Comparison of ENCODE assay signal across 26 cellular contexts in genomic region chr1:182242641-182243040, GRCh38.
"Had no signal": no experiment of that assay in that cellular context is flagged by ENCODE, and none has a peak within 500 bp of the region (broad histone marks: within the 10 kb centered on the region; RNA-seq: fewer than 3 reads in every experiment).

No MANE protein-coding gene starts in this region.

- ATAC-seq: stimulated activated effector memory CD8-positive, alpha-beta T cell treated with anti-CD3 and anti-CD28 coated beads, Interleukin-12 subunit alpha, Interleukin-12 subunit beta, amount 100 ng/mL, for 72 hours; stimulated activated memory B cell treated with anti-CD40 and anti-IgM and Interleukin-4, amounts not matched to agents 10 μg/mL and 1 μg/mL and 100 μg/mL, for 72 hours; stimulated activated naive B cell treated with anti-CD40 and anti-IgM and Interleukin-4, amounts not matched to agents 10 μg/mL and 1 μg/mL and 100 μg/mL, for 72 hours; stimulated activated naive CD8-positive, alpha-beta T cell treated with anti-CD3 and anti-CD28 coated beads, Interleukin-15, amount 100 ng/mL, for 72 hours; stimulated activated naive CD8-positive, alpha-beta T cell treated with anti-CD3 and anti-CD28 coated beads, Interleukin-15, Interleukin-2, amounts not matched to agents 100 U/mL and 50 U/mL, for 24 hours; upper lobe of right lung had no signal

- H3K27ac ChIP-seq: stomach, suprapubic skin, testis, thoracic aorta, thyroid gland, tibial artery, transverse colon, upper lobe of left lung, upper lobe of right lung, uterus, vagina had no signal

- H3K4me1 ChIP-seq: suprapubic skin, testis, tibial artery, upper lobe of left lung, uterus, vagina had no signal

- DNase-seq: stimulated activated CD4-positive, alpha-beta T cell treated with anti-CD3 and anti-CD28 coated beads, Interleukin-2, amount 100 ng/mL, for 48 hours; stimulated activated CD4-positive, alpha-beta T cell treated with anti-CD3 and anti-CD28 coated beads, Interleukin-4, amount 100 ng/mL, for 1 hour; stimulated activated CD4-positive, alpha-beta T cell treated with anti-CD3 and anti-CD28 coated beads, Interleukin-4, amount 100 ng/mL, for 24 hours; stimulated activated CD4-positive, alpha-beta T cell treated with anti-CD3 and anti-CD28 coated beads, Interleukin-4, amount 100 ng/mL, for 4 hours; stimulated activated CD8-positive, alpha-beta memory T cell treated with anti-CD3 and anti-CD28 coated beads, Interleukin-4, amount 100 ng/mL, for 48 hours; stimulated activated naive B cell treated with anti-CD40 and anti-IgM and Interleukin-4, amounts not matched to agents 10 μg/mL and 1 μg/mL and 100 μg/mL, for 72 hours; stimulated activated naive CD4-positive, alpha-beta T cell; stimulated activated naive CD4-positive, alpha-beta T cell treated with Interleukin-2 at 50 U/mL for 16 hours; stimulated activated naive CD8-positive, alpha-beta T cell treated with anti-CD3 and anti-CD28 coated beads, Interleukin-15, amount 100 ng/mL, for 72 hours; stimulated activated naive CD8-positive, alpha-beta T cell treated with anti-CD3 and anti-CD28 coated beads, Interleukin-15, Interleukin-2, amounts not matched to agents 100 U/mL and 50 U/mL, for 24 hours; stomach; substantia nigra; testis; thyroid gland; tibial artery; transverse colon; upper lobe of left lung; upper lobe of right lung; uterus had no signal

- H3K27me3 ChIP-seq: stomach, suprapubic skin, testis, thyroid gland, tibial nerve, transverse colon, upper lobe of left lung, upper lobe of right lung, uterus, vagina had no signal

- H3K36me3 ChIP-seq: stomach, suprapubic skin, thoracic aorta, thyroid gland, tibial artery, tibial nerve, transverse colon, upper lobe of left lung, upper lobe of right lung, uterus, vagina had no signal

- H3K4me3 ChIP-seq: stomach, suprapubic skin, testis, thoracic aorta, thyroid gland, tibial artery, tibial nerve, transverse colon, upper lobe of left lung, upper lobe of right lung, uterus, vagina had no signal

- FAIRE-seq: urothelium cell line had no signal

- H3K9me3 ChIP-seq: stomach, suprapubic skin, testis, thoracic aorta, thyroid gland, tibial artery, tibial nerve, transverse colon, upper lobe of left lung, upper lobe of right lung, uterus, vagina had no signal
